ENCODE assay signal across 14 cellular contexts in the genomic region with DNA sequence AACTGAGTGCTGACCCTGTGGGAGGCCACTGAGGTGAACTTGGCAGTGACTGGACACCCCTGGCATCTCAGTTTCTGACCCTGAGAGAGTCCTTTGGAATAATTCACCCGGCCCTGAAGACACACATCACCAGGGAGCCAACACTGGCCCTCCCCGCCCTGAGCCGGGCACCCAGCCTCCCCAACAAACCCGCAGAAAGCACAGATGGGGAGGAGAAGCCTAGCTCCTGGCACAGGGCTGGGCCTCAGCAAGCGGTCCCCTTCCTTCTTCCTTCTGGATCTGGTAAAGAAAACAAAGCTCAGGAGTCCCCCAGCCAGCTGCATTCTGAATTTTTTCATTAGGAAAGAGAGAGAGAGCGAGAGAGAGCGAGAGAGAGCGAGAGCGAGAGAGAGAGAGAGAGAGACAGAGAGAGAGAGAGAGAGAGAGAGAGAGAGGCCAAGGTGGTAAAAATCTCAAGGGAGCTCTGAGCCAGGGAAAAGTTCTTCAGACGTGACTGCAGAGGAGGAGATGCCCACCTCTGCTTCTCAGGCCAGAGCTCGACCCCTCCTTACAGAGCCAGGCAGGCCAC.
"Had no signal": no experiment of that assay in that cellular context is flagged by ENCODE, and none has a peak within 500 bp of the region (broad histone marks: within the 10 kb centered on the region; RNA-seq: fewer than 3 reads in every experiment).

No MANE protein-coding gene starts in this region.

- H3K27ac ChIP-seq: body of pancreas, transverse colon, uterus had no signal

- H3K4me1 ChIP-seq: body of pancreas, transverse colon had no signal

- H3K9me3 ChIP-seq: body of pancreas, mucosa of descending colon, transverse colon, uterus had no signal

- H3K27me3 ChIP-seq: body of pancreas, transverse colon, uterus had no signal

- H3K4me3 ChIP-seq: body of pancreas, mucosa of descending colon, transverse colon, uterus had no signal

- DNase-seq: activated CD4-positive, alpha-beta T cell treated with anti-CD3 and anti-CD28 coated beads, Interleukin-2, amount 50 U/mL, for 48 hours; body of pancreas; dermis blood vessel endothelial cell; effector memory CD8-positive, alpha-beta T cell; mesenchymal stem cell; mucosa of descending colon; naive B cell; posterior cingulate gyrus; stimulated activated CD4-positive, alpha-beta T cell treated with anti-CD3 and anti-CD28 coated beads, Interleukin-12 subunit alpha, Interleukin-12 subunit beta, amount 100 ng/mL, for 4 hours; stimulated activated CD4-positive, alpha-beta T cell treated with anti-CD3 and anti-CD28 coated beads, Interleukin-1b, Interleukin-23, amount 100 ng/mL, for 48 hours; stimulated activated CD8-positive, alpha-beta memory T cell treated with anti-CD3 and anti-CD28 coated beads, Interleukin-4, amount 100 ng/mL, for 48 hours; stimulated activated naive CD4-positive, alpha-beta T cell treated with Interleukin-2 at 50 U/mL for 16 hours; transverse colon; uterus had no signal

- H3K36me3 ChIP-seq: uterus had no signal
